ENCODE assay signal across 1 cellular context in genomic region chr3:43024183-43024865, GRCh38.
TF ChIP-seq lines count a peak whose summit lies in the region.

No MANE protein-coding gene starts in this region.

TF ChIP-seq in GM12878, 131 proteins besides CTCF, POLR2A, EP300 and RAD21 (continued from another document):
- 0 out of 2 replicates have a peak, but pooled peaks have one; percentile 48 for TF ChIP-seq DPF2 (IDR thresholded peaks at IDR 0.05)
